Comparison of ENCODE assay signal across 8 cellular contexts in the genomic region with DNA sequence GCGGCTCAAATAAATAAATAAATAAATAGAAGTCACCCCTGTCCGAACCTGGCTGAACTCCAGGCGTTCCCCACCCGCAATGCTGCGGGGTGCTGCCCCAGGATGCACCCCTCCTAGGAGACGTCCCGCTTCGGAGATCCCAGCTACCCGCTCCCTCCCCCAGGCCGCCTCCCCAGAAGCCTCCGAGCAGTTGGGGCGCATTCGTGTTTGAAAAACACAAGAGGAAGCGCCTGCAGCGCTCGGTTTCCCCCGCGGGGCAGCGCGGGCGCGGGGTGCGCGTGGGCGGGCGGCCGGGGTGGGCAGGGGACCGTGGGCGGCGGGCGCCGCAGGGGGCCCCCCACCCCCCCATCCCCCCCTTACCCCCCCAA. TPM values are rescaled to one million over a fixed set of nuclear protein-coding genes. Genes with fewer than 3 reads are reported as not detected.
DNase-seq lines count a peak whose midpoint lies in the region; ATAC-seq, FAIRE-seq and TF ChIP-seq lines count a peak whose summit lies in the region.

No MANE protein-coding gene starts in this region.

- no peak for FAIRE-seq in GM12892 (lab: Jason Lieb, UNC)

- CTCF ChIA-PET in GM10248 (lab: Yijun Ruan, JAX), result interaction anchor here (1.0 to 2.6 kb wide), 7 partner anchors 12 to 56 kb away, joined by 3 to 12 read pairs (median 3); no protein-coding TSS in a partner anchor

- TF ChIP-seq CTCF in GM10248 (IDR thresholded peaks at IDR 0.05; ENCODE audit: control extremely low read depth, extremely low read depth, low read depth, missing control alignments) (no peak), NB4 (IDR thresholded peaks at IDR 0.05; ENCODE audit: low read depth, low read length) (no peak), ascending aorta (IDR thresholded peaks at IDR 0.05) (no peak), gastrocnemius medialis (IDR thresholded peaks at IDR 0.05 in 4 of 5, conservative IDR thresholded peaks at IDR 0.05 in 1 of 5) (no peak)

- H3K27me3 ChIP-seq in ascending aorta (no peaks in the 10 kb centered on the region), right cardiac atrium (ENCODE audit: control insufficient read depth, insufficient read depth) (no peaks in the 10 kb centered on the region), gastrocnemius medialis (peaks cover 0 to 11% (median 0%) of the 10 kb centered on the region in 3 donors)

- 1% methylated on average over 32 of the region's 32 CpGs for WGBS in right cardiac atrium

- H3K36me3 ChIP-seq in ascending aorta, result no peaks in the 10 kb centered on the region
- no peaks in the 10 kb centered on the region for H3K36me3 ChIP-seq in gastrocnemius medialis

- TF ChIP-seq POLR2A in NB4 (IDR thresholded peaks at IDR 0.05; ENCODE audit: extremely low read depth, insufficient read length) (no peak), gastrocnemius medialis (IDR thresholded peaks at IDR 0.05) (no peak), GM12892 (IDR thresholded peaks at IDR 0.05; ENCODE audit: low read depth, low read length) (no peak)

- peaks cover 0 to 16% of the 10 kb centered on the region in 2 donors for H3K4me1 ChIP-seq in ascending aorta
- H3K4me1 ChIP-seq in right cardiac atrium (ENCODE audit: control insufficient read depth, insufficient read depth, low read length), result peaks cover 5% of the 10 kb centered on the region
- peaks cover 0 to 11% of the 10 kb centered on the region in 2 donors for H3K4me1 ChIP-seq in gastrocnemius medialis

- H3K4me3 ChIP-seq in NB4 (ENCODE audit: low read depth, low read length) (peak overlapping the region; percentile 48), ascending aorta (peak overlapping the region; percentile 69 to 86), right cardiac atrium (ENCODE audit: low read length) (peak overlapping the region; percentile 81), gastrocnemius medialis (peak overlapping the region; percentile 53 to 81 (median 60))

- in situ Hi-C loops in gastrocnemius medialis (cut with MboI; ENCODE audit: low sequenced_read_pairs in 4 of 4), result no loop called here

- H3K27ac ChIP-seq in ascending aorta (peak overlapping the region; percentile 59 to 67), right cardiac atrium (ENCODE audit: low read length) (peak overlapping the region; percentile 87), gastrocnemius medialis (peak overlapping the region; percentile 45 to 78 (median 64))

- peak; percentile 62 for DNase-seq in GM10248 (ENCODE audit: extremely low spot score)
- DNase-seq in NB4 (ENCODE audit: low read depth), result peak; percentile 47
- no peak for DNase-seq in ascending aorta (ENCODE audit: low spot score in 2 of 2)
- peak; percentile 46 to 76 (median 76) for DNase-seq in right cardiac atrium
- DNase-seq in gastrocnemius medialis, result no peak
- no peak for DNase-seq in A172 (ENCODE audit: low spot score)
- DNase-seq in GM12892 (ENCODE audit: insufficient read length), result no peak

- intact Hi-C loops in ascending aorta (cut with DNase I) (no loop called here), right cardiac atrium (cut with DNase I) (no loop called here), gastrocnemius medialis (cut with DNase I; ENCODE audit: low total_unique reads) (no loop called here)

- ATAC-seq in right cardiac atrium (peak; percentile 2 to 30), gastrocnemius medialis (peak; percentile 21 to 28), HG02610 (IDR thresholded peaks at IDR 0.05; ENCODE audit: unreplicated experiment) (no peak)

- no peaks in the 10 kb centered on the region for H3K9me3 ChIP-seq in ascending aorta
- no peaks in the 10 kb centered on the region for H3K9me3 ChIP-seq in right cardiac atrium (ENCODE audit: control insufficient read depth, low read length)
- H3K9me3 ChIP-seq in gastrocnemius medialis, result no peaks in the 10 kb centered on the region

- POLR2A ChIA-PET in GM10248 (lab: Yijun Ruan, JAX), result interaction anchor here (1.8 kb wide), 1 partner anchor 23 kb away, joined by 4 read pairs; no protein-coding TSS in a partner anchor

RNA-seq across cellular contexts. Expression of a gene that starts 27.3 kb away (rescaled TPM):
- total RNA-seq in ascending aorta (6.5 TPM), right cardiac atrium (10 to 100 TPM in 1 of 4 donors, 1 to 10 TPM in 3; 6.8 to 15.8 (median 8.6) TPM), gastrocnemius medialis (1 to 10 TPM; 1.0 to 2.1 (median 1.6) TPM)
- polyA plus RNA-seq in right cardiac atrium, result 3.5 TPM
- not detected in 2 replicates for total RNA-seq in A172 (2014; rRNA removed; shearing (Covaris generic))
- polyA plus RNA-seq in GM12892 (2012; ENCODE audit: missing spikeins), result 13.7 TPM

RNA-seq across cellular contexts. Expression of a gene that starts 34.2 kb away (rescaled TPM):
- total RNA-seq in ascending aorta (14.0 TPM), right cardiac atrium (10 to 100 TPM; 27.3 to 42.1 (median 32.7) TPM), gastrocnemius medialis (10 to 100 TPM; 14.0 to 29.9 (median 24.9) TPM)
- 23.6 TPM for polyA plus RNA-seq in right cardiac atrium
- total RNA-seq in A172 (2014; rRNA removed; shearing (Covaris generic)), result 12.9 and 15.0 TPM in 2 replicates
- 7.5 TPM for polyA plus RNA-seq in GM12892 (2012; ENCODE audit: missing spikeins)

Comparison
In these comparisons a context has a peak if more than half of its experiments do, and no peak if none do; other contexts are left out.
1. DNase-seq: peak in GM10248 (single experiment), NB4 (single experiment) and right cardiac atrium (3 of 3); none in ascending aorta (0 of 2), gastrocnemius medialis (0 of 2), A172 (single experiment) and GM12892 (single experiment).
2. Peak in every context shown above with its lines, with median percentiles within 50 percentile points of each other: H3K4me3 ChIP-seq and H3K27ac ChIP-seq.